In genomic region chr2:199818754-199819153, GRCh38 we compare ENCODE assay signal across 26 cellular contexts.
"Had no signal": no experiment of that assay in that cellular context is flagged by ENCODE, and none has a peak within 500 bp of the region (broad histone marks: within the 10 kb centered on the region; RNA-seq: fewer than 3 reads in every experiment).

No MANE protein-coding gene starts in this region.

- ATAC-seq: activated CD8-positive, alpha-beta T cell treated with anti-CD3 and anti-CD28 coated beads for 36 hours; activated T-cell treated with anti-CD3 and anti-CD28 coated beads, Interleukin-2, amount 50 U/mL, for 72 hours; activated T-helper 17 cell treated with anti-CD3 and anti-CD28 coated beads, Interleukin-2, amount 50 U/mL, for 72 hours; Panc1 had no signal

- H3K27ac ChIP-seq: ascending aorta, SJCRH30, SK-N-MC had no signal

- DNase-seq: activated CD4-positive, alpha-beta T cell treated with anti-CD3 and anti-CD28 coated beads, Interleukin-2, amount 10 ng/mL, durations not matched to agents 24 days and 14 days; activated CD4-positive, alpha-beta T cell treated with anti-CD3 and anti-CD28 coated beads, Interleukin-2, amount 50 U/mL, for 4 hours; activated CD8-positive, alpha-beta T cell treated with anti-CD3 and anti-CD28 coated beads for 36 hours; activated effector memory CD4-positive, alpha-beta T cell treated with anti-CD3 and anti-CD28 coated beads, Interleukin-2, amount 50 U/mL, for 16 hours; activated naive CD4-positive, alpha-beta T cell treated with Interleukin-2 at 50 U/mL for 16 hours; activated naive CD8-positive, alpha-beta T cell treated with anti-CD3 and anti-CD28 coated beads, Interleukin-2, amount 10 ng/mL, durations not matched to agents 7 days and 5 days; activated T-cell treated with anti-CD3 and anti-CD28 coated beads, Interleukin-2, amount 50 U/mL, for 1 hour; activated T-cell treated with anti-CD3 and anti-CD28 coated beads, Interleukin-2, amount 50 U/mL, for 72 hours; amygdala; caudate nucleus; cerebellar nuclear complex; Kasumi-1; KG1; MG63; NCI-H1048; NCI-H1436; NCI-H1694; NCI-H1930; NCI-H2081 treated with DMSO at 0.1 percent for 48 hours; NCI-H526 treated with DMSO at 0.1 percent for 48 hours; T1000 had no signal

- H3K36me3 ChIP-seq: ascending aorta, MG63, SJCRH30 had no signal

- H3K27me3 ChIP-seq: ascending aorta, MG63, SJCRH30 had no signal

- H3K4me3 ChIP-seq: ascending aorta, MG63, SJCRH30, SK-N-MC had no signal

- H3K9me3 ChIP-seq: ascending aorta, MG63, SJCRH30 had no signal

- H3K4me1 ChIP-seq: ascending aorta had no signal
